In the genomic region with DNA sequence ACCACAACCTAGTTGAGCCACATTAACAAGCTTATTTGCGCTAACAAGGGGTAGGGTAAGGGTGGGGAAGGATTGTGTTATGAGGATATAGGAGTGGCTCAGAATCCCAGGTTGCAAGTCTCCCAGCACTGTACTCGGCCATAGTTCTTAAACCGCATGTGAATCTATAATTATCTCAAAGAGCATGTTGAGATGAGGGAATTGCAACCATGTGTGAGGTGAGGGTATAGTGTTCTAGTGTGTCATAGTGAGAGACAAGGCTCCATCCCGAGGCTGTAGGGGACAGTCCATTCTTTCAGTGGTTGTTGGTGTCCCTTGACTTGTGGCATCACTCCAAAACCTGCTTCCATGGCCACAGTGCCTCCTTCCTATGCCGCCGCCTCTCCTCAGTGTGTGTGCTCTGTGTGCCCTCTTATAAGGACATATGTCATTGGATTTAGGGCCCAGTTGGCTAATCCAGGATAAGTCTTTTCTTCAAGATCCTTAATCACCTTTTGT, we compare ENCODE assay signal across 24 cellular contexts. TPM values are rescaled to one million over a fixed set of nuclear protein-coding genes. Genes with fewer than 3 reads are reported as not detected.
DNase-seq lines count a peak whose midpoint lies in the region; ATAC-seq and TF ChIP-seq lines count a peak whose summit lies in the region.
"Had no signal": no experiment of that assay in that cellular context is flagged by ENCODE, and none has a peak within 500 bp of the region (broad histone marks: within the 10 kb centered on the region; RNA-seq: fewer than 3 reads in every experiment).

No MANE protein-coding gene starts in this region.

- no peak for TF ChIP-seq POLR2A in transverse colon (IDR thresholded peaks at IDR 0.05)

- TF ChIP-seq CTCF in WERI-Rb-1 (IDR thresholded peaks at IDR 0.05; ENCODE audit: low read depth, low read length) (no peak), left lung (IDR thresholded peaks at IDR 0.05) (no peak), transverse colon (IDR thresholded peaks at IDR 0.05) (no peak)

- H3K4me3 ChIP-seq in WERI-Rb-1 (ENCODE audit: low read depth, low read length) (peak overlapping the region; percentile 3; the same call in 1 of the 2 replicates), left lung (no peak overlapping the region), transverse colon (no peak overlapping the region)
- H3K4me3 ChIP-seq: heart right ventricle, spleen had no signal

- H3K4me1 Mint-ChIP-seq in effector memory CD8-positive, alpha-beta T cell (ENCODE audit: low read depth in 2 of 2) = peaks cover 0 to 4% of the 10 kb centered on the region in 2 donors
- H3K4me1 Mint-ChIP-seq: B cell had no signal

- WGBS in transverse colon (ENCODE audit: low coverage in 1 of 2), 2 donors = 33 to 58% methylated on average over 6 of the region's 6 CpGs

- no peak overlapping the region for H3K4me3 Mint-ChIP-seq in effector memory CD8-positive, alpha-beta T cell
- H3K4me3 Mint-ChIP-seq: activated naive CD4-positive, alpha-beta T cell treated with anti-CD3 and anti-CD28 coated beads, Interleukin-2, amount 10 ng/mL, durations not matched to agents 7 days and 5 days; B cell; immature natural killer cell had no signal

- DNase-seq in LoVo (ENCODE audit: low spot score) (peak; percentile 32), WERI-Rb-1 (peak; percentile 86), left lung (no peak), transverse colon (no peak), EL (no peak), NCI-H2029 treated with DMSO at 0.1 percent for 48 hours (lab: John Stamatoyannopoulos, UW) (no peak)
- no peak for DNase-seq in effector memory CD8-positive, alpha-beta T cell
- DNase-seq: activated CD4-positive, alpha-beta T cell treated with anti-CD3 and anti-CD28 coated beads for 4 hours; activated naive CD4-positive, alpha-beta T cell treated with anti-CD3 and anti-CD28 coated beads, Interleukin-2, amount 10 ng/mL, durations not matched to agents 7 days and 5 days; activated T-cell treated with anti-CD3 and anti-CD28 coated beads, Interleukin-2, amount 50 U/mL, for 48 hours; caudate nucleus; dermis blood vessel endothelial cell; heart right ventricle; immature natural killer cell; IMR-90; NCI-H526 treated with DMSO at 0.1 percent for 48 hours; OCI-M1; SHP77 treated with DMSO at 0.1 percent for 48 hours; spleen; stimulated activated CD4-positive, alpha-beta T cell treated with anti-CD3 and anti-CD28 coated beads, Interleukin-4, amount 100 ng/mL, for 1 hour; stimulated activated naive CD8-positive, alpha-beta T cell treated with anti-CD3 and anti-CD28 coated beads, Interleukin-15, Interleukin-2, amounts not matched to agents 100 U/mL and 50 U/mL, for 24 hours had no signal

- H3K9me3 ChIP-seq in WERI-Rb-1 (ENCODE audit: severe bottlenecking) (no peaks in the 10 kb centered on the region), left lung (no peaks in the 10 kb centered on the region), transverse colon (no peaks in the 10 kb centered on the region)
- H3K9me3 ChIP-seq: heart right ventricle, spleen had no signal

- intact Hi-C loops in left lung (cut with DNase I) (no loop called here), transverse colon (cut with DNase I; ENCODE audit: low total_unique reads) (loop anchor here (10.0 kb wide), 1 partner anchor 145 kb away; a partner anchor contains a TSS)

- no peaks in the 10 kb centered on the region for H3K27me3 Mint-ChIP-seq in effector memory CD8-positive, alpha-beta T cell
- H3K27me3 Mint-ChIP-seq: B cell had no signal

- H3K36me3 ChIP-seq in WERI-Rb-1 = no peaks in the 10 kb centered on the region
- peaks cover 0 to 14% of the 10 kb centered on the region in 2 donors for H3K36me3 ChIP-seq in left lung
- peaks cover 0 to 2% (median 0%) of the 10 kb centered on the region in 4 donors for H3K36me3 ChIP-seq in transverse colon

- ATAC-seq in left lung = peak; percentile 17
- no peak for ATAC-seq in effector memory CD8-positive, alpha-beta T cell (replicated peaks)
- ATAC-seq: stimulated activated naive CD8-positive, alpha-beta T cell treated with anti-CD3 and anti-CD28 coated beads, Interleukin-15, Interleukin-2, amounts not matched to agents 100 U/mL and 50 U/mL, for 24 hours had no signal

- H3K4me1 ChIP-seq in left lung (peaks cover 4 to 24% of the 10 kb centered on the region in 2 donors), transverse colon (peaks cover 15 to 56% (median 46%) of the 10 kb centered on the region in 4 donors)

- no peaks in the 10 kb centered on the region for H3K9me3 Mint-ChIP-seq in effector memory CD8-positive, alpha-beta T cell
- H3K9me3 Mint-ChIP-seq: activated naive CD4-positive, alpha-beta T cell treated with anti-CD3 and anti-CD28 coated beads, Interleukin-2, amount 10 ng/mL, durations not matched to agents 7 days and 5 days; immature natural killer cell had no signal

- in situ Hi-C loops in transverse colon (cut with MboI; ENCODE audit: low pct_ligation_motif_present in 1 of 4, low pct_unique_long_range_greater_than_20kb in 1 of 4, low sequenced_read_pairs in 3 of 4) = loop anchor here in 1 of 4 donors (10.0 kb wide), 1 partner anchor 65 kb away; no protein-coding TSS in a partner anchor

- peaks cover 16% of the 10 kb centered on the region for H3K36me3 Mint-ChIP-seq in effector memory CD8-positive, alpha-beta T cell (ENCODE audit: insufficient read depth)

- no peaks in the 10 kb centered on the region for H3K27me3 ChIP-seq in WERI-Rb-1 (ENCODE audit: insufficient read depth, low read depth, severe bottlenecking)
- no peaks in the 10 kb centered on the region for H3K27me3 ChIP-seq in left lung
- no peaks in the 10 kb centered on the region for H3K27me3 ChIP-seq in transverse colon
- H3K27me3 ChIP-seq: heart right ventricle, spleen had no signal

- TF ChIP-seq EP300 in transverse colon (IDR thresholded peaks at IDR 0.05; ENCODE audit: low read depth) = no peak

- H3K27ac ChIP-seq in WERI-Rb-1 (peak overlapping the region; percentile 46), left lung (no peak overlapping the region), transverse colon (peak overlapping the region; percentile 77 to 87 (median 82))

- no peak overlapping the region for H3K27ac Mint-ChIP-seq in effector memory CD8-positive, alpha-beta T cell
- H3K27ac Mint-ChIP-seq: activated naive CD4-positive, alpha-beta T cell treated with anti-CD3 and anti-CD28 coated beads, Interleukin-2, amount 10 ng/mL, durations not matched to agents 7 days and 5 days; B cell; immature natural killer cell had no signal

RNA-seq across cellular contexts. Expression of a gene that starts 22.7 kb away (rescaled TPM):
- total RNA-seq in left lung (10 to 100 TPM; 56.6 to 83.3 TPM), transverse colon (100 to 1,000 TPM in 3 of 4 donors, 10 to 100 TPM in 1; 94.7 to 214 (median 153) TPM)

RNA-seq across cellular contexts. Expression of a gene that starts 38.3 kb away (rescaled TPM):
- total RNA-seq in left lung = 10 to 100 TPM; 65.8 to 70.3 TPM
- total RNA-seq in transverse colon = 10 to 100 TPM; 33.2 to 70.8 (median 47.6) TPM

RNA-seq across cellular contexts. Expression of a gene that starts 39.0 kb away (rescaled TPM):
- total RNA-seq in left lung (100 to 1,000 TPM; 116 to 128 TPM), transverse colon (100 to 1,000 TPM; 141 to 292 (median 207) TPM)

RNA-seq across cellular contexts. Expression of a gene that starts 52.8 kb away (rescaled TPM):
- 1 to 10 TPM in 1 of 2 donors, under 1 TPM in 1; 0.35 to 1.3 TPM for total RNA-seq in left lung
- 10 to 100 TPM in 1 of 4 donors, 1 to 10 TPM in 3; 4.9 to 24.9 (median 7.3) TPM for total RNA-seq in transverse colon
- total RNA-seq: B cell; dermis blood vessel endothelial cell; IMR-90; MCF 10A; spleen; T-helper 1 cell treated with Interleukin-12 subunit alpha and Interleukin-12 subunit beta and Interleukin-4 antibody, amounts not matched to agents 30 ng/mL and 1 ng/mL, for 36 hours had no signal

Comparison
In these comparisons a context has a peak if more than half of its experiments do, and no peak if none do; other contexts are left out.
1. DNase-seq: peak in LoVo (single experiment) and WERI-Rb-1 (single experiment); none in left lung (0 of 2), transverse colon (single experiment), effector memory CD8-positive, alpha-beta T cell (0 of 3), EL (single experiment) and NCI-H2029 treated with DMSO at 0.1 percent for 48 hours (single experiment).
2. H3K27ac ChIP-seq: peak in WERI-Rb-1 (single experiment) and transverse colon (4 of 4); none in left lung (0 of 2).